1 cellular context compared by ENCODE assay signal in genomic region chr17:41602524-41602923, GRCh38.
TF ChIP-seq lines count a peak whose summit lies in the region.

No MANE protein-coding gene starts in this region.

TF ChIP-seq in A549, 52 proteins besides CTCF, POLR2A, EP300 and RAD21 (continued from another document):
- TF ChIP-seq EHMT2 (IDR thresholded peaks at IDR 0.05; ENCODE audit: low read depth) (no peak), ZFP36 (IDR thresholded peaks at IDR 0.05; ENCODE audit: borderline replicate concordance, partially characterized antibody) (no peak), USF2 (IDR thresholded peaks at IDR 0.05) (no peak), MYC (IDR thresholded peaks at IDR 0.05; ENCODE audit: borderline replicate concordance, low read length) (no peak), TFCP2L1 (CRISPR knock-in tag; IDR thresholded peaks at IDR 0.05) (no peak), HMGXB4 (CRISPR knock-in tag; IDR thresholded peaks at IDR 0.05; ENCODE audit: borderline replicate concordance) (no peak), KDM1A (IDR thresholded peaks at IDR 0.05; ENCODE audit: low read depth) (no peak), REST (IDR thresholded peaks at IDR 0.05) (no peak), ESRRA (IDR thresholded peaks at IDR 0.05; ENCODE audit: borderline replicate concordance, low read length) (no peak), JUNB (IDR thresholded peaks at IDR 0.05) (no peak), FOSB (CRISPR knock-in tag; IDR thresholded peaks at IDR 0.05) (no peak)
